Comparison of ENCODE assay signal across 8 cellular contexts in genomic region chr11:67260885-67261634, GRCh38. TPM values are rescaled to one million over a fixed set of nuclear protein-coding genes. Genes with fewer than 3 reads are reported as not detected.
A peak's percentile ranks its signal among the peaks of the same experiment; 100 is the strongest.
DNase-seq lines count a peak whose midpoint lies in the region; ATAC-seq, FAIRE-seq and TF ChIP-seq lines count a peak whose summit lies in the region.
"Not testable (repeated sequence)": the region's sequence is repeated elsewhere in the genome, so short reads cannot be mapped to it uniquely, and the experiment has no call there.

No MANE protein-coding gene starts in this region.

- H3K27me3 Mint-ChIP-seq in activated CD4-positive, alpha-beta memory T cell treated with anti-CD3 and anti-CD28 coated beads for 36 hours, result not testable (repeated sequence)

- H3K9me3 ChIP-seq in A549, result not testable (repeated sequence)

- not testable (repeated sequence) for FAIRE-seq in A549 (lab: Jason Lieb, UNC)

- POLR2A ChIA-PET in A549 (lab: Yijun Ruan, JAX), result interaction anchor here (1.3 to 2.9 kb wide), 3 partner anchors 21 to 141 kb away, joined by 3 to 21 read pairs (median 6); partner anchors contain the start of gene PPP1CA
- POLR2A ChIA-PET in activated CD4-positive, alpha-beta memory T cell treated with anti-CD3 and anti-CD28 coated beads for 36 hours (lab: Charles Lee), result interaction anchor here (2.4 to 3.2 kb wide), 3 partner anchors 7 to 56 kb away, joined by 6 to 22 read pairs (median 10); no protein-coding TSS in a partner anchor

- peaks cover 23% of the 10 kb centered on the region for H3K4me1 ChIP-seq in A549

- CTCF ChIA-PET in A549 (lab: Yijun Ruan, JAX), result interaction anchor here (0.6 to 4.9 kb wide), 25 partner anchors 9 to 1004 kb away, joined by 3 to 178 read pairs (median 13); partner anchors contain the start of genes ANKRD13D, POLD4, RHOD and SSH3
- CTCF ChIA-PET in activated CD4-positive, alpha-beta memory T cell treated with anti-CD3 and anti-CD28 coated beads for 36 hours (lab: Charles Lee), result interaction anchor here (1.0 to 4.9 kb wide), 13 partner anchors 9 to 208 kb away, joined by 3 to 150 read pairs (median 15); partner anchors contain the start of genes ANKRD13D, POLD4, PPP1CA and SSH3

- TF ChIP-seq POLR2A in A549 (IDR thresholded peaks at IDR 0.05; ENCODE audit: low read length), result peak; percentile 37

- not testable (repeated sequence) for TF ChIP-seq RAD21 in A549 (conservative IDR thresholded peaks at IDR 0.05 in 1 of 2, IDR thresholded peaks at IDR 0.05 in 1 of 2)

- not testable (repeated sequence) for TF ChIP-seq CTCF in A549 (IDR thresholded peaks at IDR 0.05); GM20000 (IDR thresholded peaks at IDR 0.05; ENCODE audit: extremely low read depth, missing control alignments); cardiac fibroblast (IDR thresholded peaks at IDR 0.05; ENCODE audit: low read depth, low read length)

- H3K4me3 Mint-ChIP-seq in activated CD4-positive, alpha-beta memory T cell treated with anti-CD3 and anti-CD28 coated beads for 36 hours, result peak overlapping the region; percentile 60

- WGBS in A549 (ENCODE audit: missing lambda C conversion rate), result 57% methylated on average over 37 of the region's 49 CpGs

- peaks cover 45% of the 10 kb centered on the region for H3K4me1 Mint-ChIP-seq in activated CD4-positive, alpha-beta memory T cell treated with anti-CD3 and anti-CD28 coated beads for 36 hours (ENCODE audit: low read depth)

- H3K27ac Mint-ChIP-seq in activated CD4-positive, alpha-beta memory T cell treated with anti-CD3 and anti-CD28 coated beads for 36 hours, result not testable (repeated sequence)

- peak overlapping the region; percentile 44 to 82; a peak in 4 of 6 replicates for H3K27ac ChIP-seq in A549
- peak overlapping the region in 7 of 21 experiments; percentile 26 to 66 (median 35) for H3K27ac ChIP-seq in skin epidermis

- H3K4me3 ChIP-seq in A549 (peak overlapping the region; percentile 23), cardiac fibroblast (replicated peaks in 1 of 2; ENCODE audit: low read depth in 2 of 2, low read length in 2 of 2) (peak overlapping the region; percentile 40 to 45), skin epidermis (peak overlapping the region in 4 of 7 experiments; percentile 4 to 20 (median 15))

- DNase-seq in A549 (ENCODE audit: low read depth in 1 of 2, low spot score in 1 of 2), result peak; percentile 62 to 77
- DNase-seq in GM20000 (ENCODE audit: low spot score), result peak; percentile 68
- DNase-seq in NCI-H69 (lab: John Stamatoyannopoulos, UW), result peak; percentile 65
- DNase-seq in activated CD4-positive, alpha-beta memory T cell treated with anti-CD3 and anti-CD28 coated beads for 36 hours, result peak; percentile 70
- DNase-seq in cardiac fibroblast (ENCODE audit: low read depth in 2 of 2), result peak; percentile 59 to 61
- peak in 41 of 42 donors; percentile 42 to 91 (median 74) for DNase-seq in head of caudate nucleus
- peak; percentile 92 for DNase-seq in mesenteric fat pad (ENCODE audit: low spot score)

- not testable (repeated sequence) for H3K36me3 Mint-ChIP-seq in activated CD4-positive, alpha-beta memory T cell treated with anti-CD3 and anti-CD28 coated beads for 36 hours

- not testable (repeated sequence) for H3K9me3 Mint-ChIP-seq in activated CD4-positive, alpha-beta memory T cell treated with anti-CD3 and anti-CD28 coated beads for 36 hours

- not testable (repeated sequence) for TF ChIP-seq EP300 in A549 (IDR thresholded peaks at IDR 0.05)

- intact Hi-C loops in activated CD4-positive, alpha-beta memory T cell treated with anti-CD3 and anti-CD28 coated beads for 36 hours (cut with micrococcal nuclease), result loop anchor here (5.0 kb wide), 1 partner anchor 121 kb away; no protein-coding TSS in a partner anchor
- intact Hi-C loops in head of caudate nucleus (cut with DNase I), result loop anchor here (10.0 kb wide), 1 partner anchor 114 kb away; the partner anchor contains the start of gene CLCF1

- peak overlapping the region; percentile 68 for H3K4me2 ChIP-seq in A549

- peak; percentile 41 to 65; a peak in 5 of 6 replicates for ATAC-seq in A549

TF ChIP-seq in A549, 52 proteins besides CTCF, POLR2A, EP300 and RAD21:
- TF ChIP-seq E2F6 (IDR thresholded peaks at IDR 0.05; ENCODE audit: borderline replicate concordance, low read depth) (0 out of 2 replicates have a peak, but pooled peaks have one; percentile 50), MAX (IDR thresholded peaks at IDR 0.05) (peak; percentile 52; the same call in 1 of the 2 replicates)

RNA-seq across cellular contexts. Expression of gene GRK2, which starts 5.2 kb away (rescaled TPM):
- polyA plus RNA-seq in A549 (2011; rRNA removed) (20.1 and 20.5 TPM in 2 replicates), A549 (2017; fragmentation: RNase III; extraction: RNeasy Plus Mini Kit Qiagen cat#74134 plus additional on column Dnase treatment) (27.0 to 29.7 TPM (median 29.5 TPM) in 3 replicates)
- 45.9 and 64.0 TPM in 2 replicates for polyA plus RNA-seq in A549 (2012; cell fraction: cytosol; rRNA removed)
- polyA plus RNA-seq in A549 (2012; cell fraction: nucleus; rRNA removed), result 135 and 175 TPM in 2 replicates
- 64.2 and 65.8 TPM in 2 replicates for polyA minus RNA-seq in A549 (2011; rRNA and poly(A)+ RNA removed)
- 100 to 1,000 TPM; 273 to 279 TPM for total RNA-seq in activated CD4-positive, alpha-beta memory T cell treated with anti-CD3 and anti-CD28 coated beads for 36 hours
- total RNA-seq in mesenteric fat pad, result 60.2 TPM

RNA-seq across cellular contexts. Expression of gene ANKRD13D, which starts 28.0 kb away (rescaled TPM):
- polyA plus RNA-seq in A549 (2011; rRNA removed), result 15.4 and 17.0 TPM in 2 replicates
- polyA plus RNA-seq in A549 (2012; cell fraction: cytosol; rRNA removed), result 43.0 and 51.7 TPM in 2 replicates
- polyA plus RNA-seq in A549 (2012; cell fraction: nucleus; rRNA removed), result 143 and 169 TPM in 2 replicates
- polyA plus RNA-seq in A549 (2017; fragmentation: RNase III; extraction: RNeasy Plus Mini Kit Qiagen cat#74134 plus additional on column Dnase treatment), result 22.5 to 24.5 TPM (median 24.2 TPM) in 3 replicates
- polyA minus RNA-seq in A549 (2011; rRNA and poly(A)+ RNA removed), result 20.3 and 34.1 TPM in 2 replicates
- total RNA-seq in activated CD4-positive, alpha-beta memory T cell treated with anti-CD3 and anti-CD28 coated beads for 36 hours, result 10 to 100 TPM; 85.9 to 89.4 TPM
- 42.5 TPM for total RNA-seq in mesenteric fat pad

RNA-seq across cellular contexts. Expression of gene SSH3, which starts 42.3 kb away (rescaled TPM):
- 13.7 and 13.9 TPM in 2 replicates for polyA plus RNA-seq in A549 (2011; rRNA removed)
- 16.4 and 20.2 TPM in 2 replicates for polyA plus RNA-seq in A549 (2012; cell fraction: cytosol; rRNA removed)
- polyA plus RNA-seq in A549 (2012; cell fraction: nucleus; rRNA removed), result 66.0 and 81.7 TPM in 2 replicates
- polyA plus RNA-seq in A549 (2017; fragmentation: RNase III; extraction: RNeasy Plus Mini Kit Qiagen cat#74134 plus additional on column Dnase treatment), result 18.6 to 24.1 TPM (median 23.8 TPM) in 3 replicates
- 11.2 TPM in 2 replicates for polyA minus RNA-seq in A549 (2011; rRNA and poly(A)+ RNA removed)
- 10 to 100 TPM; 14.9 to 19.4 TPM for total RNA-seq in activated CD4-positive, alpha-beta memory T cell treated with anti-CD3 and anti-CD28 coated beads for 36 hours
- total RNA-seq in mesenteric fat pad, result 19.9 TPM
